Comparison of ENCODE assay signal across 17 cellular contexts in the genomic region with DNA sequence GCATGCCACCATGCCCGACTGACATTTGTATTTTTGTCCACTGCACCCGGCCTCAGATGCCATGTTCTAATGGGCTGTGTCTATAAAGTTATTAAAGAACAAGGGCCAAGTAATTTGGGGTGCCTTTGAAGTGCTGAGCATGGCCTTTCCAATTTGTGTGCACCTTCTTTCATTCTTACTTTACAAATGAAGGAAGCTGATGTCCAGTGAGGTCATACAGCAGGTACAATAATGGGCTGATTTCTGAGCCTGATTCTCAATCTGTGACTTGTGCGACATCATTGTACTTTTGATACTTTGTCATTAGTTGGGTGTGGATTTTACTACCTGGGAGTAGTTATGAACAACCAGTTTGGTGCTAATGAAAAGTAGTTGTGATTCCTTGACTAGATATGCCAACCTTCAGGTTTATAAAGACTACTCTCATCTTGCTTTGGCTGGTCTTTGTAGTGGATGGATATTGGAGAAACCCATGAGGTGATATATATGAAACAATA.
DNase-seq lines count a peak whose midpoint lies in the region; ATAC-seq and FAIRE-seq lines count a peak whose summit lies in the region.
"Had no signal": no experiment of that assay in that cellular context is flagged by ENCODE, and none has a peak within 500 bp of the region (broad histone marks: within the 10 kb centered on the region; RNA-seq: fewer than 3 reads in every experiment).

No MANE protein-coding gene starts in this region.

- H3K9me3 ChIP-seq in small intestine (ENCODE audit: control insufficient read depth, low read depth): no peaks in the 10 kb centered on the region
- H3K9me3 ChIP-seq: Peyer's patch, right lobe of liver, testis had no signal

- H3K4me3 ChIP-seq in small intestine (ENCODE audit: low read depth in 1 of 2, low read length in 2 of 2): no peak overlapping the region
- H3K4me3 ChIP-seq: right lobe of liver, testis had no signal

- no peak for FAIRE-seq in small intestine (lab: Jason Lieb, UNC)

- H3K36me3 ChIP-seq in small intestine (ENCODE audit: control insufficient read depth in 2 of 2, insufficient read depth in 2 of 2, low read length in 2 of 2): no peaks in the 10 kb centered on the region
- H3K36me3 ChIP-seq: Peyer's patch, right lobe of liver had no signal

- peaks cover 2 to 4% of the 10 kb centered on the region in 2 donors for H3K36me3 Mint-ChIP-seq in activated T-cell treated with anti-CD3 and anti-CD28 coated beads, Interleukin-2, amount 50 U/mL, for 72 hours (ENCODE audit: insufficient read depth in 2 of 2)
- no peaks in the 10 kb centered on the region for H3K36me3 Mint-ChIP-seq in IgD-negative memory B cell
- H3K36me3 Mint-ChIP-seq in activated naive CD8-positive, alpha-beta T cell treated with anti-CD3 and anti-CD28 coated beads, Interleukin-2, amount 10 ng/mL, durations not matched to agents 7 days and 5 days: peaks cover 10% of the 10 kb centered on the region

- no peak overlapping the region for H3K27ac ChIP-seq in small intestine (ENCODE audit: low read depth in 1 of 2, low read length in 1 of 2)
- H3K27ac ChIP-seq: foreskin keratinocyte, right lobe of liver, testis had no signal

- no peaks in the 10 kb centered on the region for H3K27me3 Mint-ChIP-seq in activated T-cell treated with anti-CD3 and anti-CD28 coated beads, Interleukin-2, amount 50 U/mL, for 72 hours (ENCODE audit: low read depth)
- no peaks in the 10 kb centered on the region for H3K27me3 Mint-ChIP-seq in IgD-negative memory B cell
- no peaks in the 10 kb centered on the region for H3K27me3 Mint-ChIP-seq in activated naive CD8-positive, alpha-beta T cell treated with anti-CD3 and anti-CD28 coated beads, Interleukin-2, amount 10 ng/mL, durations not matched to agents 7 days and 5 days

- H3K4me3 Mint-ChIP-seq in activated T-cell treated with anti-CD3 and anti-CD28 coated beads, Interleukin-2, amount 50 U/mL, for 72 hours: peak overlapping the region; percentile 55 to 84
- peak overlapping the region in 1 of 4 donors; percentile 53 for H3K4me3 Mint-ChIP-seq in IgD-negative memory B cell
- peak overlapping the region; percentile 75 for H3K4me3 Mint-ChIP-seq in activated naive CD8-positive, alpha-beta T cell treated with anti-CD3 and anti-CD28 coated beads, Interleukin-2, amount 10 ng/mL, durations not matched to agents 7 days and 5 days

- H3K4me1 ChIP-seq in small intestine (ENCODE audit: control insufficient read depth in 2 of 2, insufficient read depth in 1 of 2, low read depth in 1 of 2, low read length in 1 of 2): peaks cover 0 to 3% of the 10 kb centered on the region in 2 donors

- WGBS in small intestine, 3 donors: 56 to 79% (median 61%) methylated on average over 3 of the region's 3 CpGs

- H3K27me3 ChIP-seq in small intestine (ENCODE audit: control insufficient read depth in 2 of 2, insufficient read depth in 2 of 2, low read length in 2 of 2): no peaks in the 10 kb centered on the region
- H3K27me3 ChIP-seq: foreskin keratinocyte, Peyer's patch, right lobe of liver, testis had no signal

- H3K9me3 Mint-ChIP-seq in activated T-cell treated with anti-CD3 and anti-CD28 coated beads, Interleukin-2, amount 50 U/mL, for 72 hours: no peaks in the 10 kb centered on the region
- no peaks in the 10 kb centered on the region for H3K9me3 Mint-ChIP-seq in IgD-negative memory B cell
- H3K9me3 Mint-ChIP-seq in activated naive CD8-positive, alpha-beta T cell treated with anti-CD3 and anti-CD28 coated beads, Interleukin-2, amount 10 ng/mL, durations not matched to agents 7 days and 5 days: no peaks in the 10 kb centered on the region

- H3K4me1 Mint-ChIP-seq in activated T-cell treated with anti-CD3 and anti-CD28 coated beads, Interleukin-2, amount 50 U/mL, for 72 hours (ENCODE audit: low read depth): peaks cover 89% of the 10 kb centered on the region
- H3K4me1 Mint-ChIP-seq in IgD-negative memory B cell: peaks cover 38 to 69% (median 63%) of the 10 kb centered on the region in 3 donors
- H3K4me1 Mint-ChIP-seq in activated naive CD8-positive, alpha-beta T cell treated with anti-CD3 and anti-CD28 coated beads, Interleukin-2, amount 10 ng/mL, durations not matched to agents 7 days and 5 days: peaks cover 70% of the 10 kb centered on the region

- ATAC-seq in activated T-cell treated with anti-CD3 and anti-CD28 coated beads, Interleukin-2, amount 50 U/mL, for 72 hours (replicated peaks in 1 of 2): no peak
- no peak for ATAC-seq in activated naive CD8-positive, alpha-beta T cell treated with anti-CD3 and anti-CD28 coated beads, Interleukin-2, amount 10 ng/mL, durations not matched to agents 7 days and 5 days (ENCODE audit: low read depth)
- no peak for ATAC-seq in GM18520 (IDR thresholded peaks at IDR 0.05; ENCODE audit: unreplicated experiment)
- ATAC-seq: activated CD4-positive, CD25-positive, alpha-beta regulatory T cell treated with anti-CD3 and anti-CD28 coated beads, Interleukin-2, amount 50 U/mL, for 24 hours; foreskin keratinocyte; left colon had no signal

- peak overlapping the region; percentile 95 for H3K27ac Mint-ChIP-seq in activated T-cell treated with anti-CD3 and anti-CD28 coated beads, Interleukin-2, amount 50 U/mL, for 72 hours
- peak overlapping the region; percentile 43 to 89 (median 73) for H3K27ac Mint-ChIP-seq in IgD-negative memory B cell
- H3K27ac Mint-ChIP-seq in activated naive CD8-positive, alpha-beta T cell treated with anti-CD3 and anti-CD28 coated beads, Interleukin-2, amount 10 ng/mL, durations not matched to agents 7 days and 5 days: peak overlapping the region; percentile 82

- POLR2A ChIA-PET in activated naive CD8-positive, alpha-beta T cell treated with anti-CD3 and anti-CD28 coated beads, Interleukin-2, amount 10 ng/mL, durations not matched to agents 7 days and 5 days (lab: Charles Lee): no interaction called here

- DNase-seq in activated T-cell treated with anti-CD3 and anti-CD28 coated beads, Interleukin-2, amount 50 U/mL, for 72 hours: no peak
- DNase-seq in activated T-cell treated with anti-CD3 and anti-CD28 coated beads, Interleukin-2, amount 50 U/mL, for 48 hours: no peak
- no peak for DNase-seq in activated naive CD8-positive, alpha-beta T cell treated with anti-CD3 and anti-CD28 coated beads, Interleukin-2, amount 10 ng/mL, durations not matched to agents 7 days and 5 days
- DNase-seq in small intestine (peak; percentile 77), NCI-H69 (lab: John Stamatoyannopoulos, UW) (no peak), NCI-H345 treated with DMSO at 0.1 percent for 48 hours (lab: John Stamatoyannopoulos, UW; ENCODE audit: unreplicated experiment) (no peak)
- DNase-seq: foreskin keratinocyte, IMR-90, left colon, midbrain, NCI-H526 treated with DMSO at 0.1 percent for 48 hours, Peyer's patch, right lobe of liver, testis had no signal
